Comparison of ENCODE assay signal across 15 cellular contexts in the genomic region with DNA sequence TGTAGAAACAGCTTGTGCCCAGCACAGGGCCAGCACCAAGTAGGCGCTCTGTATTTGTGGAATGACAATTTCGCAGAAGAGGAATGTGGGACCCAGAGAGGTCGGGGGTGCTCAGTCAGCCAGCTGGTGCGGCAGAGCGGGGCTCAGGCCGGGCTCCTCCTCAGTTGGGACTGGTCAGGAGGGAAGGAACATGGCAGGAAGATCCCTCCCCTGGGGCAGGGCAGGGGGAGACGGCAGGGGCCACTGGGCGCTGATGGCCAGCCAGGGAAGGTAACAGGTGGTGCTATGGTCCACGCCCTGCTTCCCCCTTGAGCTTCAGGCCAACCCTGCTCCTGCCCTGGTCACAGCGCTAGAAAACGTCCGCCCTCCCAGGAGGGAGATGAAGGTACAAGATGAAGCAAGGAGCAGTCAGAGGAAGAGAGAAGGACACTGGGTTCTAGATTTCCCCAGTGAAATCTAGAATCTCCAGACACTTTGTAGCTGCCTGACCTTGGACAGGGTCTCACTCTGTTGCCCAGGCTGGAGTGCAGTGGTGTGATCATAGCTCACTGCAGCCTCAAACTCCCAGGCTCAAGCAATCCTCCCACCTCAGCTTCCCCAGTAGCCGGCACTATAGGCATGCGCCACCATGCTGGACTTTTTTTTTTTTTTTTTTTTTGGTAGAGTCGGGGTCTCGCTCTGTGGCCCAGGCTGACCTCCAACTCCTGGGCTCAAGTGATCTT. TPM values are rescaled to one million over a fixed set of nuclear protein-coding genes. Genes with fewer than 3 reads are reported as not detected.
DNase-seq lines count a peak whose midpoint lies in the region; ATAC-seq, FAIRE-seq and TF ChIP-seq lines count a peak whose summit lies in the region.
"Had no signal": no experiment of that assay in that cellular context is flagged by ENCODE, and none has a peak within 500 bp of the region (broad histone marks: within the 10 kb centered on the region; RNA-seq: fewer than 3 reads in every experiment).

No MANE protein-coding gene starts in this region.

- H3K27ac Mint-ChIP-seq in MCF 10A (ENCODE audit: low read depth, unreplicated experiment), result no peak overlapping the region

- DNase-seq in Right ventricle myocardium superior, result peak; percentile 3
- DNase-seq in left ventricle myocardium superior, result no peak
- no peak for DNase-seq in caudate nucleus (lab: John Stamatoyannopoulos, UW)
- no peak for DNase-seq in transverse colon
- no peak for DNase-seq in pancreas
- no peak for DNase-seq in MCF 10A (ENCODE audit: unreplicated experiment)
- DNase-seq: activated CD4-positive, CD25-positive, alpha-beta regulatory T cell; DMS53; GM23248; NCI-H2081 treated with DMSO at 0.1 percent for 48 hours; occipital lobe had no signal

- no peaks in the 10 kb centered on the region for H3K4me1 Mint-ChIP-seq in MCF 10A (ENCODE audit: insufficient read depth, unreplicated experiment)

- TF ChIP-seq EP300 in transverse colon (IDR thresholded peaks at IDR 0.05; ENCODE audit: low read depth), result no peak

- H3K4me1 ChIP-seq in muscle layer of duodenum (ENCODE audit: control insufficient read depth in 1 of 2, insufficient read depth in 2 of 2, low read length in 2 of 2) (peaks cover 0 to 7% of the 10 kb centered on the region in 2 donors), transverse colon (peaks cover 0 to 18% (median 11%) of the 10 kb centered on the region in 4 donors), pancreas (no peaks in the 10 kb centered on the region)

- H3K36me3 ChIP-seq in muscle layer of duodenum (ENCODE audit: control insufficient read depth in 1 of 2, insufficient read depth in 2 of 2, low read length in 2 of 2) (no peaks in the 10 kb centered on the region), transverse colon (no peaks in the 10 kb centered on the region), pancreas (no peaks in the 10 kb centered on the region)

- in situ Hi-C loops in transverse colon (cut with MboI; ENCODE audit: low pct_ligation_motif_present in 1 of 4, low pct_unique_long_range_greater_than_20kb in 1 of 4, low sequenced_read_pairs in 3 of 4), result no loop called here

- intact Hi-C loops in Right ventricle myocardium superior (cut with DNase I), result no loop called here
- intact Hi-C loops in left ventricle myocardium superior (cut with micrococcal nuclease), result no loop called here
- intact Hi-C loops in transverse colon (cut with DNase I; ENCODE audit: low total_unique reads), result no loop called here
- intact Hi-C loops in pancreas (cut with DNase I), result no loop called here
- intact Hi-C loops in MCF 10A (cut with micrococcal nuclease), result no loop called here

- TF ChIP-seq POLR2A in transverse colon (IDR thresholded peaks at IDR 0.05), result no peak

- H3K4me3 ChIP-seq in muscle layer of duodenum (ENCODE audit: low read depth in 1 of 2, low read length in 2 of 2) (no peak overlapping the region), transverse colon (no peak overlapping the region), pancreas (no peak overlapping the region)
- H3K4me3 ChIP-seq: GM23248 had no signal

- H3K9me3 ChIP-seq in muscle layer of duodenum (ENCODE audit: control insufficient read depth in 1 of 2, low read length in 2 of 2) (no peaks in the 10 kb centered on the region), transverse colon (no peaks in the 10 kb centered on the region), pancreas (no peaks in the 10 kb centered on the region)

- TF ChIP-seq CTCF in transverse colon (IDR thresholded peaks at IDR 0.05), result no peak
- no peak for TF ChIP-seq CTCF in pancreas (IDR thresholded peaks at IDR 0.05)
- no peak for TF ChIP-seq CTCF in MCF 10A (IDR thresholded peaks at IDR 0.05; ENCODE audit: unreplicated experiment)

- H3K27me3 ChIP-seq in muscle layer of duodenum (ENCODE audit: low read depth, low read length) (no peaks in the 10 kb centered on the region), transverse colon (no peaks in the 10 kb centered on the region), pancreas (no peaks in the 10 kb centered on the region)

- 80 to 94% methylated on average over 10 to 16 of the region's 16 CpGs for WGBS in transverse colon (ENCODE audit: low coverage in 1 of 2), 2 donors
- WGBS in pancreas, 2 donors, result 88% methylated on average over 15 to 16 of the region's 16 CpGs

- no peaks in the 10 kb centered on the region for H3K27me3 Mint-ChIP-seq in MCF 10A (ENCODE audit: insufficient read depth, unreplicated experiment)

- CTCF ChIA-PET in MCF 10A (lab: Yijun Ruan, JAX), result interaction anchor here (0.6 to 2.4 kb wide), 5 partner anchors 15 to 1315 kb away, joined by 3 to 12 read pairs (median 5); no protein-coding TSS in a partner anchor

- no peaks in the 10 kb centered on the region for H3K9me3 Mint-ChIP-seq in MCF 10A (ENCODE audit: unreplicated experiment)

- no peak for FAIRE-seq in pancreas (lab: Jason Lieb, UNC)

- H3K27ac ChIP-seq in caudate nucleus (ENCODE audit: low read depth, low read length) (peak overlapping the region; percentile 52), muscle layer of duodenum (ENCODE audit: low read length) (peak overlapping the region; percentile 51), transverse colon (peak overlapping the region in 3 of 4 donors; percentile 53 to 78 (median 66)), pancreas (peak overlapping the region in 2 of 4 donors; percentile 39)
- H3K27ac ChIP-seq: GM23248 had no signal

- BruUV-seq in MCF 10A (replicated peaks; lab: Mats Ljungman, UMichigan), result no TSS peak

- H3K36me3 Mint-ChIP-seq in MCF 10A (ENCODE audit: insufficient read depth, unreplicated experiment), result peaks cover 6% of the 10 kb centered on the region

- POLR2A ChIA-PET in MCF 10A (lab: Yijun Ruan, JAX), result interaction anchor here (0.6 to 0.7 kb wide), 2 partner anchors 202 to 550 kb away, joined by 3 read pairs; no protein-coding TSS in a partner anchor

- ATAC-seq in Right ventricle myocardium superior (ENCODE audit: poor library complexity) (no peak), left ventricle myocardium superior (no peak), pancreas (no peak), GM21717 (IDR thresholded peaks at IDR 0.05; ENCODE audit: unreplicated experiment) (no peak)

- no peak overlapping the region for H3K4me3 Mint-ChIP-seq in MCF 10A (ENCODE audit: unreplicated experiment)

RNA-seq across cellular contexts. Expression of a gene that starts 13.5 kb away (rescaled TPM):
- 11.1 TPM for total RNA-seq in Right ventricle myocardium superior
- total RNA-seq in left ventricle myocardium superior, result 11.2 TPM
- 10 to 100 TPM in 2 of 4 donors, 1 to 10 TPM in 2; 7.1 to 35.5 (median 17.2) TPM for total RNA-seq in transverse colon
- total RNA-seq in pancreas, result 10 to 100 TPM in 2 of 6 donors, 1 to 10 TPM in 4; 1.0 to 24.2 (median 4.5) TPM
- 1 to 10 TPM; 4.7 to 7.6 TPM for polyA plus RNA-seq in pancreas
- not detected in 2 replicates for total RNA-seq in MCF 10A (2022)
- total RNA-seq: glomerular endothelial cell, GM23248, M059J had no signal

RNA-seq across cellular contexts. Expression of a gene that starts 16.5 kb away (rescaled TPM):
- total RNA-seq in Right ventricle myocardium superior, result 34.5 TPM
- total RNA-seq in left ventricle myocardium superior, result 39.5 TPM
- total RNA-seq in transverse colon, result 10 to 100 TPM; 19.9 to 56.9 (median 43.1) TPM
- total RNA-seq in pancreas, result 10 to 100 TPM; 14.6 to 28.5 (median 19.3) TPM
- 10 to 100 TPM; 52.6 to 55.6 TPM for polyA plus RNA-seq in pancreas
- 56.2 and 56.5 TPM in 2 replicates for total RNA-seq in MCF 10A (2022)

RNA-seq across cellular contexts. Expression of a gene that starts 34.4 kb away (rescaled TPM):
- total RNA-seq in Right ventricle myocardium superior, result 166 TPM
- 180 TPM for total RNA-seq in left ventricle myocardium superior
- total RNA-seq in transverse colon, result 100 to 1,000 TPM in 2 of 4 donors, 10 to 100 TPM in 2; 56.5 to 252 (median 91.4) TPM
- total RNA-seq in pancreas, result 10 to 100 TPM; 37.4 to 59.4 (median 50.3) TPM
- polyA plus RNA-seq in pancreas, result 10 to 100 TPM; 55.0 to 67.5 TPM
- total RNA-seq in MCF 10A (2022), result 162 and 194 TPM in 2 replicates

RNA-seq across cellular contexts. Expression of a gene that starts 39.4 kb away (rescaled TPM):
- total RNA-seq in Right ventricle myocardium superior (2,568 TPM), left ventricle myocardium superior (2,596 TPM), transverse colon (not detected), pancreas (1 to 10 TPM in 1 of 6 donors, under 1 TPM in 3, not detected in 2; 0.06 to 1.0 (median 0.09) TPM), MCF 10A (2022) (not detected in 2 replicates)
- polyA plus RNA-seq in pancreas, result under 1 TPM; 0.14 to 0.23 TPM
- total RNA-seq: glomerular endothelial cell, GM23248, M059J, occipital lobe had no signal
- polyA plus RNA-seq: GM23248 had no signal

RNA-seq across cellular contexts. Expression of a gene that starts 57.1 kb away (rescaled TPM):
- total RNA-seq in Right ventricle myocardium superior (6.7 TPM), left ventricle myocardium superior (6.3 TPM), transverse colon (not detected), pancreas (under 1 TPM; 0.18 to 0.56 (median 0.30) TPM), MCF 10A (2022) (0.51 and 0.64 TPM in 2 replicates)
- under 1 TPM; 0.34 to 0.92 TPM for polyA plus RNA-seq in pancreas
- total RNA-seq: glomerular endothelial cell, M059J, occipital lobe had no signal
